Comparison of ENCODE assay signal across 11 cellular contexts in genomic region chr7:132393789-132394261, GRCh38.
A peak's percentile ranks its signal among the peaks of the same experiment; 100 is the strongest.
DNase-seq lines count a peak whose midpoint lies in the region; ATAC-seq and TF ChIP-seq lines count a peak whose summit lies in the region.
"Had no signal": no experiment of that assay in that cellular context is flagged by ENCODE, and none has a peak within 500 bp of the region (broad histone marks: within the 10 kb centered on the region; RNA-seq: fewer than 3 reads in every experiment).

No MANE protein-coding gene starts in this region.

- 58% methylated on average over 9 of the region's 9 CpGs for WGBS in testis, 2 donors

- TF ChIP-seq CTCF in epithelial cell of proximal tubule (conservative IDR thresholded peaks at IDR 0.05; ENCODE audit: low read depth, low read length) (no peak), lower lobe of right lung (IDR thresholded peaks at IDR 0.05) (no peak), testis (IDR thresholded peaks at IDR 0.05) (no peak)

- DNase-seq in NCI-H446 (lab: John Stamatoyannopoulos, UW) (peak; percentile 28 to 74), epithelial cell of proximal tubule (ENCODE audit: low read depth) (peak; percentile 23), lower lobe of right lung (no peak), testis (peak; percentile 60), NAMALWA (ENCODE audit: low spot score) (no peak)
- no peak for DNase-seq in stimulated activated CD4-positive, alpha-beta T cell treated with anti-CD3 and anti-CD28 coated beads, Interleukin-4, amount 100 ng/mL, for 24 hours
- DNase-seq: activated T-cell treated with anti-CD3 and anti-CD28 coated beads, Interleukin-2, amount 50 U/mL, for 4 hours; NCI-H1436 treated with DMSO at 0.1 percent for 48 hours had no signal

- H3K27me3 ChIP-seq in lower lobe of right lung (ENCODE audit: low read depth) (no peaks in the 10 kb centered on the region), testis (no peaks in the 10 kb centered on the region)

- ATAC-seq in lower lobe of right lung, result peak; percentile 16 to 48
- ATAC-seq in HG03439 (IDR thresholded peaks at IDR 0.05; ENCODE audit: unreplicated experiment), result no peak
- ATAC-seq in GM18517 (IDR thresholded peaks at IDR 0.05; ENCODE audit: unreplicated experiment), result no peak
- ATAC-seq: activated T-cell treated with anti-CD3 and anti-CD28 coated beads, Interleukin-2, amount 50 U/mL, for 4 hours had no signal

- H3K4me3 ChIP-seq in epithelial cell of proximal tubule (ENCODE audit: low read depth, low read length), result no peak overlapping the region
- no peak overlapping the region for H3K4me3 ChIP-seq in lower lobe of right lung
- H3K4me3 ChIP-seq in testis, result no peak overlapping the region
- H3K4me3 ChIP-seq: PC-9 had no signal

- intact Hi-C loops in lower lobe of right lung (cut with DNase I), result no loop called here
- intact Hi-C loops in testis (cut with DNase I; ENCODE audit: low total_unique reads), result no loop called here

- H3K27ac ChIP-seq in lower lobe of right lung (no peak overlapping the region), testis (no peak overlapping the region)
- H3K27ac ChIP-seq: PC-9 had no signal

- H3K9me3 ChIP-seq in lower lobe of right lung, result no peaks in the 10 kb centered on the region
- no peaks in the 10 kb centered on the region for H3K9me3 ChIP-seq in testis

- H3K36me3 ChIP-seq in lower lobe of right lung (no peaks in the 10 kb centered on the region), testis (ENCODE audit: low read depth, missing control alignments) (no peaks in the 10 kb centered on the region)

- H3K4me1 ChIP-seq in lower lobe of right lung (peaks cover 6% of the 10 kb centered on the region), testis (no peaks in the 10 kb centered on the region)

- TF ChIP-seq POLR2A in testis (IDR thresholded peaks at IDR 0.05), result no peak

Comparison
In these comparisons a context has a peak if more than half of its experiments do, and no peak if none do; other contexts are left out.
1. DNase-seq: peak in NCI-H446 (2 of 2), epithelial cell of proximal tubule (single experiment) and testis (single experiment); none in lower lobe of right lung (single experiment), stimulated activated CD4-positive, alpha-beta T cell treated with anti-CD3 and anti-CD28 coated beads, Interleukin-4, amount 100 ng/mL, for 24 hours (single experiment) and NAMALWA (single experiment).
2. ATAC-seq: peak in lower lobe of right lung (2 of 2); none in HG03439 (single experiment) and GM18517 (single experiment).